Comparison of ENCODE assay signal across 2 cellular contexts in the genomic region with DNA sequence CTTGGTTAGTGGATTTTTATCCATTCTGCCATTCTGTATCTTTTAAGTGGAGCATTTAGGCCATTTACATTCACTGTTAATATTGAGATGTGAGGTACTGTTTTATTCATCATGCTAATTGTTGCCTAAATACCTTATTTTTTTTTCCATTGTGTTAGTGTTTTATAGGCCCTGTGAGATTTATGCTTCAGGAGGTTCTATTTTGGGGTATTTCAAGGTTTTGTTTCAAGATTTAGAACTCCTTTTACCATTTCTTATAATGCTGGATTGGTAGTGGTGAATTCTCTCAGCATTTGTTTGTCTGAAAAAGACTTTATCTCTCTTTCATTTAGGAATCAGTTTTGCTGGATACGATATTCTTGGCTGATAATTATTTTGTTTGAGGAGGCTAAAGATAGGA.
FAIRE-seq and TF ChIP-seq lines count a peak whose summit lies in the region.
"Not testable (repeated sequence)": the region's sequence is repeated elsewhere in the genome, so short reads cannot be mapped to it uniquely, and the experiment has no call there.

No MANE protein-coding gene starts in this region.

- not testable (repeated sequence) for H3K9me3 ChIP-seq in HEK293 (ENCODE audit: control insufficient read depth, insufficient read depth, low read depth, low read length)

- TF ChIP-seq CTCF in HEK293 (tag by site-specific recombination; IDR thresholded peaks at IDR 0.05) = not testable (repeated sequence)

- CTCF ChIA-PET in HEK293 (lab: Yijun Ruan, JAX) = not testable (repeated sequence)

- FAIRE-seq in colon (lab: Jason Lieb, UNC) = peak; percentile 10

- H3K4me3 ChIP-seq in HEK293 (ENCODE audit: low read depth, low read length) = not testable (repeated sequence)

- H3K27ac ChIP-seq in HEK293 (ENCODE audit: extremely low read depth, low read depth, low read length) = not testable (repeated sequence)

- POLR2A ChIA-PET in HEK293 (lab: Yijun Ruan, JAX) = not testable (repeated sequence)

- not testable (repeated sequence) for H3K36me3 ChIP-seq in HEK293 (ENCODE audit: control insufficient read depth in 2 of 2, insufficient read depth in 1 of 2, low read length in 2 of 2)

- not testable (repeated sequence) for H3K4me1 ChIP-seq in HEK293 (ENCODE audit: control insufficient read depth, insufficient read depth, low read length)

TF ChIP-seq in HEK293, 187 proteins besides CTCF, POLR2A, EP300 and RAD21:
- 0 out of 2 replicates have a peak, but pooled peaks have one; percentile 54 for TF ChIP-seq TRIM28 (IDR thresholded peaks at IDR 0.05; ENCODE audit: borderline replicate concordance, low read length)
- peak; percentile 90 for TF ChIP-seq SETDB1 (IDR thresholded peaks at IDR 0.05; ENCODE audit: insufficient read length, low read length)
